Comparison of ENCODE assay signal across 8 cellular contexts in the genomic region with DNA sequence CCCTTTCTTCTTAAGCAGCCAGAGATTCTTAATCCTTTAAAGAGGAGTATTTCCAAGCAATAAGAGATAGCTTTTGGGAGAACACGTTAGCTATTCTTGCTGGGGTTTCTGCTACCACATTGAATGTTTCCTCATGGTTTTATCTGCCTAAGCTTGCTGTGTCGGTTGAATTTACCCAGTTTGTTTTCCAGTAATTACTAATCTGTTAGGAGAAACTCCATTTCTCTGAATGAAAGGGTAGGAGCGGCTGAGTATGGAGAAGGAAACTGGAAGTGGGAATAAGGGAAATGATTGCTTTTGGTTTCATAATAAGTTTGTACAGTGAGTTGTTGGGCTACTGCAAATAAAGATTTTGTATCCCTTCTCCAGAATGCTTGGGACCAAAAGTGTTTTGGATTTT. TPM values are rescaled to one million over a fixed set of nuclear protein-coding genes. Genes with fewer than 3 reads are reported as not detected.
DNase-seq lines count a peak whose midpoint lies in the region; ATAC-seq, FAIRE-seq and TF ChIP-seq lines count a peak whose summit lies in the region.

No MANE protein-coding gene starts in this region.

- CTCF ChIA-PET in A673 (lab: Charles Lee) = interaction anchor here (2.2 kb wide), 1 partner anchor 227 kb away, joined by 10 read pairs; no protein-coding TSS in a partner anchor
- CTCF ChIA-PET in HEK293T (lab: Yijun Ruan, JAX) = interaction anchor here (0.6 to 1.1 kb wide), 3 partner anchors 36 to 226 kb away, joined by 3 read pairs; no protein-coding TSS in a partner anchor

- no TSS peak for BruUV-seq in A673 (replicated peaks; lab: Mats Ljungman, UMichigan)

- intact Hi-C loops in A673 (cut with micrococcal nuclease; ENCODE audit: unreplicated experiment) = loop anchor here (5.0 to 10.0 kb wide), 3 partner anchors 191 to 619 kb away; partner anchors contain the start of gene RCL1

- FAIRE-seq in HTR-8/SVneo (lab: Jason Lieb, UNC) = no peak

- ATAC-seq in GM19463 (IDR thresholded peaks at IDR 0.05; ENCODE audit: unreplicated experiment) = no peak

- peaks cover 23% of the 10 kb centered on the region for H3K4me1 ChIP-seq in A673 (ENCODE audit: insufficient read depth, low read length, poor library complexity, severe bottlenecking)
- H3K4me1 ChIP-seq in mucosa of rectum (ENCODE audit: control insufficient read depth in 2 of 2, insufficient read depth in 2 of 2, low read length in 2 of 2) = peaks cover 29 to 32% of the 10 kb centered on the region in 2 donors

- POLR2A ChIA-PET in A673 (lab: Charles Lee; ENCODE audit: low non-redundant PET) = no interaction called here
- POLR2A ChIA-PET in HEK293T (lab: Yijun Ruan, JAX) = interaction anchor here (1.5 kb wide), 1 partner anchor 126 kb away, joined by 3 read pairs; no protein-coding TSS in a partner anchor

- peaks cover 4% of the 10 kb centered on the region for H3K36me3 Mint-ChIP-seq in brain

- H3K4me1 Mint-ChIP-seq in brain = peaks cover 36% of the 10 kb centered on the region

- H3K27ac ChIP-seq in A673 (ENCODE audit: low read depth, low read length, poor library complexity, severe bottlenecking) (peak overlapping the region; percentile 87), mucosa of rectum (ENCODE audit: low read depth in 2 of 2, low read length in 2 of 2) (peak overlapping the region; percentile 97 to 98)

- no peaks in the 10 kb centered on the region for H3K27me3 ChIP-seq in A673 (replicated peaks; ENCODE audit: insufficient read depth, low read depth, low read length, poor library complexity)
- no peaks in the 10 kb centered on the region for H3K27me3 ChIP-seq in mucosa of rectum (ENCODE audit: control insufficient read depth in 2 of 2, insufficient read depth in 2 of 2, low read length in 2 of 2)

- peak overlapping the region; percentile 78 for H3K4me3 ChIP-seq in A673 (ENCODE audit: low read depth, low read length, poor library complexity, severe bottlenecking)
- peak overlapping the region; percentile 74 to 90 for H3K4me3 ChIP-seq in mucosa of rectum (ENCODE audit: low read length in 2 of 2)

- peak overlapping the region; percentile 65 to 98 (median 91) for H3K27ac Mint-ChIP-seq in brain

- peak overlapping the region in 1 of 2 donors; percentile 97 for H3K9ac ChIP-seq in mucosa of rectum (ENCODE audit: low read depth in 1 of 2, low read length in 2 of 2)

- DNase-seq in A673 (ENCODE audit: low spot score) = no peak
- DNase-seq in HTR-8/SVneo (ENCODE audit: insufficient read length, low spot score) = peak; percentile 10
- DNase-seq in AG08396 (ENCODE audit: low spot score) = no peak
- no peak for DNase-seq in HEK293T (ENCODE audit: extremely low spot score)
- DNase-seq in hypothalamus (lab: John Stamatoyannopoulos, UW) = no peak

- H3K27me3 Mint-ChIP-seq in brain = peaks cover 11% of the 10 kb centered on the region

- H3K4me3 Mint-ChIP-seq in brain = peak overlapping the region in 4 of 5 experiments; percentile 86 to 94 (median 89)

- H3K36me3 ChIP-seq in A673 (ENCODE audit: insufficient read depth, low read length, poor library complexity, severe bottlenecking) (no peaks in the 10 kb centered on the region), mucosa of rectum (ENCODE audit: control insufficient read depth in 2 of 2, insufficient read depth in 2 of 2, low read length in 2 of 2) (no peaks in the 10 kb centered on the region)

- H3K9me3 ChIP-seq in A673 (ENCODE audit: low read depth, low read length, poor library complexity, severe bottlenecking) (no peaks in the 10 kb centered on the region), mucosa of rectum (ENCODE audit: control insufficient read depth in 2 of 2, low read length in 2 of 2) (no peaks in the 10 kb centered on the region)

- H3K9me3 Mint-ChIP-seq in brain = no peaks in the 10 kb centered on the region

- TF ChIP-seq CTCF in A673 (conservative IDR thresholded peaks at IDR 0.05; ENCODE audit: low read depth, low read length) (no peak), brain (conservative IDR thresholded peaks at IDR 0.05) (no peak)

TF ChIP-seq in HEK293T, 16 proteins besides CTCF, POLR2A, EP300 and RAD21:
- TF ChIP-seq NFRKB (IDR thresholded peaks at IDR 0.05) = no peak
- TF ChIP-seq SUZ12 (IDR thresholded peaks at IDR 0.05) = no peak

RNA-seq across cellular contexts. Expression of gene JAK2, which starts 1.2 kb away (rescaled TPM):
- 7.3 and 10.5 TPM in 2 replicates for total RNA-seq in A673 (2021)
- 0.59 TPM for polyA plus RNA-seq in brain (ENCODE audit: insufficient read depth, low read depth, low replicate concordance)
